10 cellular contexts compared by ENCODE assay signal in genomic region chr6:624979-625378, GRCh38. TPM values are rescaled to one million over a fixed set of nuclear protein-coding genes. Genes with fewer than 3 reads are reported as not detected.
DNase-seq lines count a peak whose midpoint lies in the region; ATAC-seq and TF ChIP-seq lines count a peak whose summit lies in the region.
"Had no signal": no experiment of that assay in that cellular context is flagged by ENCODE, and none has a peak within 500 bp of the region (broad histone marks: within the 10 kb centered on the region; RNA-seq: fewer than 3 reads in every experiment).

No MANE protein-coding gene starts in this region.

- H3K36me3 Mint-ChIP-seq in CD8-positive, alpha-beta T cell = peaks cover 84% of the 10 kb centered on the region

- intact Hi-C loops in CD8-positive, alpha-beta T cell (cut with DNase I, micrococcal nuclease) = no loop called here

- POLR2A ChIA-PET in CD8-positive, alpha-beta T cell (lab: Charles Lee) = no interaction called here

- CTCF ChIA-PET in CD8-positive, alpha-beta T cell (lab: Charles Lee) = interaction anchor here (1.2 to 1.4 kb wide), 2 partner anchors 96 to 97 kb away, joined by 4 to 6 read pairs; no protein-coding TSS in a partner anchor

- H3K9me3 ChIP-seq in CD8-positive, alpha-beta T cell (ENCODE audit: low read length) = no peaks in the 10 kb centered on the region

- TF ChIP-seq CTCF in foreskin fibroblast (IDR thresholded peaks at IDR 0.05; ENCODE audit: low read depth, low read length) = peak; percentile 25
- no peak for TF ChIP-seq CTCF in CD8-positive, alpha-beta T cell (IDR thresholded peaks at IDR 0.05)

- H3K27me3 Mint-ChIP-seq in CD8-positive, alpha-beta T cell (ENCODE audit: low read depth) = no peaks in the 10 kb centered on the region

- H3K27ac Mint-ChIP-seq in CD8-positive, alpha-beta T cell = no peak overlapping the region

- DNase-seq in NCI-H1105 (lab: John Stamatoyannopoulos, UW) = peak; percentile 1
- no peak for DNase-seq in NCI-H1105 treated with DMSO at 0.1 percent for 48 hours (lab: John Stamatoyannopoulos, UW)
- DNase-seq in OCI-M1 (lab: John Stamatoyannopoulos, UW) = peak; percentile 48
- peak; percentile 42 to 65 for DNase-seq in foreskin fibroblast
- peak; percentile 17 for DNase-seq in retina
- DNase-seq in CD8-positive, alpha-beta T cell = no peak
- DNase-seq in NCI-H1048 (lab: John Stamatoyannopoulos, UW) = no peak
- DNase-seq: activated CD8-positive, alpha-beta memory T cell treated with anti-CD3 and anti-CD28 coated beads, Interleukin-2, amount 50 U/mL, for 48 hours; occipital lobe had no signal

- H3K27ac ChIP-seq in CD8-positive, alpha-beta T cell (ENCODE audit: low read depth, low read length) = no peak overlapping the region

- H3K4me1 Mint-ChIP-seq in CD8-positive, alpha-beta T cell (ENCODE audit: low read depth) = peaks cover 8% of the 10 kb centered on the region

- no peaks in the 10 kb centered on the region for H3K4me1 ChIP-seq in CD8-positive, alpha-beta T cell (ENCODE audit: insufficient read depth, low read length)

- peak overlapping the region in 1 of 2 donors; percentile 35 for H3K4me3 ChIP-seq in foreskin fibroblast (ENCODE audit: low read depth in 1 of 2, low read length in 2 of 2)
- H3K4me3 ChIP-seq in CD8-positive, alpha-beta T cell (ENCODE audit: low read depth, low read length) = no peak overlapping the region

- no peaks in the 10 kb centered on the region for H3K9me3 Mint-ChIP-seq in CD8-positive, alpha-beta T cell

- ATAC-seq in CD8-positive, alpha-beta T cell = no peak
- no peak for ATAC-seq in GM18870 (IDR thresholded peaks at IDR 0.05; ENCODE audit: unreplicated experiment)

- H3K4me3 Mint-ChIP-seq in CD8-positive, alpha-beta T cell = no peak overlapping the region

- H3K36me3 ChIP-seq in CD8-positive, alpha-beta T cell (ENCODE audit: insufficient read depth, low read length) = peaks cover 7% of the 10 kb centered on the region

- no peaks in the 10 kb centered on the region for H3K27me3 ChIP-seq in CD8-positive, alpha-beta T cell (ENCODE audit: insufficient read depth, low read length)

RNA-seq across cellular contexts. Expression of gene HUS1B, which starts 31.9 kb away (rescaled TPM):
- 1 to 10 TPM; 2.8 to 4.5 TPM for total RNA-seq in CD8-positive, alpha-beta T cell

Comparison
In these comparisons a context has a peak if more than half of its experiments do, and no peak if none do; other contexts are left out.
1. DNase-seq: peak in NCI-H1105 (single experiment), OCI-M1 (single experiment), foreskin fibroblast (2 of 2) and retina (single experiment); none in NCI-H1105 treated with DMSO at 0.1 percent for 48 hours (single experiment), CD8-positive, alpha-beta T cell (0 of 7) and NCI-H1048 (single experiment).